ENCODE assay signal across 13 cellular contexts in genomic region chr21:33031152-33031551, GRCh38. TPM values are rescaled to one million over a fixed set of nuclear protein-coding genes. Genes with fewer than 3 reads are reported as not detected.
DNase-seq lines count a peak whose midpoint lies in the region; TF ChIP-seq lines count a peak whose summit lies in the region.
"Had no signal": no experiment of that assay in that cellular context is flagged by ENCODE, and none has a peak within 500 bp of the region (broad histone marks: within the 10 kb centered on the region; RNA-seq: fewer than 3 reads in every experiment).

No MANE protein-coding gene starts in this region.

- TF ChIP-seq EP300 in sigmoid colon (IDR thresholded peaks at IDR 0.05), result no peak

- in situ Hi-C loops in GM13977 (cut with MboI; ENCODE audit: low pct_unique_long_range_greater_than_20kb, low sequenced_read_pairs, unreplicated experiment), result no loop called here

- H3K9me3 ChIP-seq in iPS-15b (ENCODE audit: control insufficient read depth, insufficient read depth, low read length) (no peaks in the 10 kb centered on the region), sigmoid colon (no peaks in the 10 kb centered on the region)

- H3K4me3 ChIP-seq in iPS-15b (ENCODE audit: low read depth, low read length) (peak overlapping the region; percentile 22), sigmoid colon (no peak overlapping the region)
- H3K4me3 ChIP-seq: BLaER1 had no signal

- H3K36me3 ChIP-seq in iPS-15b (ENCODE audit: control insufficient read depth, insufficient read depth, low read length) (no peaks in the 10 kb centered on the region), sigmoid colon (no peaks in the 10 kb centered on the region)
- H3K36me3 ChIP-seq: BLaER1 had no signal

- DNase-seq in GM13977 (ENCODE audit: low spot score) (peak; percentile 18), sigmoid colon (peak; percentile 30), RKO (ENCODE audit: low spot score) (no peak), putamen (ENCODE audit: low spot score) (no peak)
- DNase-seq in NK-92 treated with Interleukin-12 subunit alpha and Interleukin-12 subunit beta, amount 100 ng/mL, for 24 hours (lab: John Stamatoyannopoulos, UW), result no peak
- DNase-seq: 8988T; AML-193; CD8-positive, alpha-beta memory T cell; DMS79 treated with DMSO at 0.1 percent for 48 hours; EL had no signal

- peaks cover 97% of the 10 kb centered on the region for H3K27me3 ChIP-seq in iPS-15b (ENCODE audit: control insufficient read depth, insufficient read depth, low read length)
- H3K27me3 ChIP-seq in sigmoid colon, result peaks cover 29 to 97% (median 90%) of the 10 kb centered on the region in 3 donors

- H3K27ac ChIP-seq in angular gyrus (ENCODE audit: low read depth, low read length) (peak overlapping the region; percentile 25), sigmoid colon (no peak overlapping the region)
- H3K27ac ChIP-seq: BLaER1 had no signal

- no peak for TF ChIP-seq CTCF in GM13977 (IDR thresholded peaks at IDR 0.05; ENCODE audit: extremely low read depth, insufficient read depth, missing control alignments)
- TF ChIP-seq CTCF in sigmoid colon (IDR thresholded peaks at IDR 0.05), result no peak

- no peak for TF ChIP-seq POLR2A in sigmoid colon (IDR thresholded peaks at IDR 0.05)

- H3K9ac ChIP-seq in iPS-15b (ENCODE audit: low read depth, low read length), result no peak overlapping the region
- H3K9ac ChIP-seq: BLaER1 had no signal

- H3K4me1 ChIP-seq in iPS-15b (ENCODE audit: control insufficient read depth, insufficient read depth, low read length) (peaks cover 12% of the 10 kb centered on the region), sigmoid colon (peaks cover 0 to 34% (median 24%) of the 10 kb centered on the region in 4 donors)

- intact Hi-C loops in sigmoid colon (cut with DNase I), result no loop called here

- 35 to 52% methylated on average over 7 of the region's 7 CpGs for WGBS in sigmoid colon, 2 donors

RNA-seq across cellular contexts. Expression of gene OLIG2, which starts 5.4 kb away (rescaled TPM):
- total RNA-seq in sigmoid colon, result not detected
- not detected for polyA plus RNA-seq in sigmoid colon
- total RNA-seq: CD8-positive, alpha-beta memory T cell had no signal
- polyA plus RNA-seq: CD8-positive, alpha-beta memory T cell had no signal

RNA-seq across cellular contexts. Expression of gene OLIG1, which starts 38.8 kb away (rescaled TPM):
- total RNA-seq in sigmoid colon, result not detected
- not detected for polyA plus RNA-seq in sigmoid colon
- total RNA-seq: CD8-positive, alpha-beta memory T cell had no signal
- polyA plus RNA-seq: CD8-positive, alpha-beta memory T cell had no signal

Comparison
In these comparisons a context has a peak if more than half of its experiments do, and no peak if none do; other contexts are left out.
1. DNase-seq: peak in GM13977 (single experiment) and sigmoid colon (single experiment); none in RKO (single experiment), putamen (single experiment) and NK-92 treated with Interleukin-12 subunit alpha and Interleukin-12 subunit beta, amount 100 ng/mL, for 24 hours (single experiment).